Comparison of ENCODE assay signal across 23 cellular contexts in the genomic region with DNA sequence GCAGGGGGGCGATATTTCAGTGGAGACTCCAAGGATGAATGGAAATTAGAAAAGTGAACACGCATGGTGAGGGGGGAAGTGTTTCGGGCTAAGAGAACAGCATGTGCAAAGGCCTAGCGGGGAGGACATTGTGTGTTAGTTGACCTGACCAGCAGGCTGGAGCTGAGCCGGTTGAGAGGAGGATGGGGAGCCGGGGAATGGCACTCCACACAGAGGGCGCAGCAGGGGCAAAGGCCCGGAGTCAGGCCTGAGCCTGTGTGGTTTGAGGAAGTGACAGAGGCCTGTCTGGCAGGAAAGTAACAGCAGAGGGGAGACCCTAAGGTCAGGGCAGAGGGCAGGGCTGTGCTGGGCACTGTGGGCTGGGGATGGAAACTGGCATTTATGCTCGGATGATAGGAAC.
DNase-seq lines count a peak whose midpoint lies in the region; ATAC-seq, FAIRE-seq and TF ChIP-seq lines count a peak whose summit lies in the region.
"Had no signal": no experiment of that assay in that cellular context is flagged by ENCODE, and none has a peak within 500 bp of the region (broad histone marks: within the 10 kb centered on the region; RNA-seq: fewer than 3 reads in every experiment).

No MANE protein-coding gene starts in this region.

- H4K20me1 ChIP-seq in HepG2 (ENCODE audit: insufficient read depth, low read length): no peaks in the 10 kb centered on the region
- H4K20me1 ChIP-seq: BLaER1 treated with 17β-estradiol and CSF1 and Interleukin-3, amounts not matched to agents 10 nM and 100 nM had no signal

- intact Hi-C loops in right lobe of liver (cut with DNase I): no loop called here
- intact Hi-C loops in HepG2 (cut with micrococcal nuclease; ENCODE audit: unreplicated experiment): no loop called here
- intact Hi-C loops in lower lobe of right lung (cut with DNase I): no loop called here
- intact Hi-C loops in sciatic nerve (cut with DNase I): no loop called here
- intact Hi-C loops in upper lobe of right lung (cut with DNase I): no loop called here
- intact Hi-C loops in ascending aorta (cut with DNase I): no loop called here

- H3K27me3 ChIP-seq in right lobe of liver (no peaks in the 10 kb centered on the region), HepG2 (ENCODE audit: control insufficient read depth in 1 of 2, insufficient read depth in 2 of 2, low read length in 2 of 2) (no peaks in the 10 kb centered on the region), lower lobe of right lung (ENCODE audit: low read depth) (no peaks in the 10 kb centered on the region), upper lobe of right lung (no peaks in the 10 kb centered on the region), ascending aorta (no peaks in the 10 kb centered on the region)
- H3K27me3 ChIP-seq: BLaER1 treated with 17β-estradiol and CSF1 and Interleukin-3, amounts not matched to agents 10 nM and 100 nM had no signal

- TF ChIP-seq CTCF in right lobe of liver (IDR thresholded peaks at IDR 0.05) (no peak), HepG2 (CRISPR knock-in tag; IDR thresholded peaks at IDR 0.05) (no peak), lower lobe of right lung (IDR thresholded peaks at IDR 0.05) (no peak), upper lobe of right lung (IDR thresholded peaks at IDR 0.05) (no peak), ascending aorta (IDR thresholded peaks at IDR 0.05) (no peak)

- TF ChIP-seq POLR2A in right lobe of liver (IDR thresholded peaks at IDR 0.05) (no peak), HepG2 (IDR thresholded peaks at IDR 0.05; ENCODE audit: insufficient read depth in 1 of 2, low read depth in 2 of 2, low read length in 2 of 2) (no peak)

- H3K4me3 ChIP-seq in right lobe of liver (no peak overlapping the region), HepG2 (replicated peaks in 1 of 3; ENCODE audit: insufficient read depth in 1 of 3, low read depth in 2 of 3, low read length in 3 of 3) (no peak overlapping the region), lower lobe of right lung (no peak overlapping the region), upper lobe of right lung (no peak overlapping the region), ascending aorta (no peak overlapping the region)
- H3K4me3 ChIP-seq: A549; BLaER1 treated with 17β-estradiol and CSF1 and Interleukin-3, amounts not matched to agents 10 nM and 100 nM had no signal

- H3K79me2 ChIP-seq in HepG2 (ENCODE audit: insufficient read depth, low read length): no peaks in the 10 kb centered on the region

- CTCF ChIA-PET in HepG2 (lab: Yijun Ruan, JAX; ENCODE audit: low intra/inter-chr PET ratio, low total read pairs): no interaction called here

- H3K9me3 ChIP-seq in right lobe of liver (no peaks in the 10 kb centered on the region), HepG2 (ENCODE audit: low read length) (peaks cover 92% of the 10 kb centered on the region), lower lobe of right lung (no peaks in the 10 kb centered on the region), upper lobe of right lung (no peaks in the 10 kb centered on the region), ascending aorta (peaks cover 0 to 4% of the 10 kb centered on the region in 2 donors)
- H3K9me3 ChIP-seq: Caco-2 had no signal

- H3K36me3 ChIP-seq in right lobe of liver: no peaks in the 10 kb centered on the region
- no peaks in the 10 kb centered on the region for H3K36me3 ChIP-seq in HepG2 (replicated peaks in 1 of 2; ENCODE audit: control insufficient read depth in 1 of 2, insufficient read depth in 2 of 2, low read length in 2 of 2)
- H3K36me3 ChIP-seq in lower lobe of right lung: no peaks in the 10 kb centered on the region
- H3K36me3 ChIP-seq in upper lobe of right lung: no peaks in the 10 kb centered on the region
- no peaks in the 10 kb centered on the region for H3K36me3 ChIP-seq in ascending aorta
- H3K36me3 ChIP-seq: BLaER1 treated with 17β-estradiol and CSF1 and Interleukin-3, amounts not matched to agents 10 nM and 100 nM had no signal

- TF ChIP-seq EP300 in HepG2 (IDR thresholded peaks at IDR 0.05; ENCODE audit: low read depth in 2 of 2, low read length in 2 of 2): no peak
- TF ChIP-seq EP300 in HepG2 (CRISPR knock-in tag; IDR thresholded peaks at IDR 0.05; ENCODE audit: borderline replicate concordance): no peak

- no peak overlapping the region for H3K9ac ChIP-seq in HepG2 (ENCODE audit: insufficient read depth, low read depth, low read length)
- H3K9ac ChIP-seq: BLaER1 treated with 17β-estradiol and CSF1 and Interleukin-3, amounts not matched to agents 10 nM and 100 nM had no signal

- WGBS in right lobe of liver (ENCODE audit: insufficient coverage, low coverage, low lambda C conversion rate, missing lambda C conversion rate): 47% methylated on average over 9 of the region's 9 CpGs
- 17% methylated on average over 9 of the region's 9 CpGs for WGBS in HepG2 (ENCODE audit: low lambda C conversion rate)

- in situ Hi-C loops in HepG2 (cut with HindIII; ENCODE audit: extremely low pct_ligation_motif_present, low pct_unique_long_range_greater_than_20kb): no loop called here

- DNase-seq in right lobe of liver (peak in 2 of 3 donors; percentile 7 to 15), HepG2 (ENCODE audit: low spot score) (no peak), lower lobe of right lung (peak; percentile 10), sciatic nerve (ENCODE audit: low spot score) (peak; percentile 23), upper lobe of right lung (peak; percentile 39), ascending aorta (ENCODE audit: low spot score in 2 of 2) (no peak)
- DNase-seq: AML-193; Calu3; CD4-positive, alpha-beta T cell; CD8-positive, alpha-beta T cell; DMS79 treated with DMSO at 0.1 percent for 48 hours; GF-D8 had no signal

- no peak overlapping the region for H3K27ac ChIP-seq in right lobe of liver
- no peak overlapping the region for H3K27ac ChIP-seq in HepG2 (ENCODE audit: extremely low read length, insufficient read depth, low read length)
- no peak overlapping the region for H3K27ac ChIP-seq in lower lobe of right lung
- no peak overlapping the region for H3K27ac ChIP-seq in upper lobe of right lung
- no peak overlapping the region for H3K27ac ChIP-seq in ascending aorta
- H3K27ac ChIP-seq: 22Rv1; A549; BLaER1 treated with 17β-estradiol and CSF1 and Interleukin-3, amounts not matched to agents 10 nM and 100 nM; C4-2B had no signal

- no peak for ATAC-seq in right lobe of liver
- ATAC-seq in HepG2: no peak
- ATAC-seq in lower lobe of right lung: no peak
- ATAC-seq in sciatic nerve: no peak
- ATAC-seq in upper lobe of right lung: no peak
- no peak for ATAC-seq in GM18909 (IDR thresholded peaks at IDR 0.05; ENCODE audit: poor library complexity, unreplicated experiment)
- ATAC-seq in HG02642 (IDR thresholded peaks at IDR 0.05; ENCODE audit: poor library complexity, unreplicated experiment): no peak
- ATAC-seq: A549; CD8-positive, alpha-beta T cell had no signal

- H3K4me2 ChIP-seq in HepG2 (ENCODE audit: low read depth, low read length): no peak overlapping the region
- H3K4me2 ChIP-seq: A549; BLaER1 treated with 17β-estradiol and CSF1 and Interleukin-3, amounts not matched to agents 10 nM and 100 nM had no signal

- no peak overlapping the region for H2AFZ ChIP-seq in HepG2 (ENCODE audit: low read length)

- FAIRE-seq in HepG2 (lab: Jason Lieb, UNC): no peak
- FAIRE-seq: A549, D721Med, G401.6, GM12891, GM19239 had no signal

- TF ChIP-seq RAD21 in HepG2 (CRISPR knock-in tag; IDR thresholded peaks at IDR 0.05): no peak

- H3K4me1 ChIP-seq in right lobe of liver (no peaks in the 10 kb centered on the region), HepG2 (ENCODE audit: insufficient read depth, low read length) (no peaks in the 10 kb centered on the region), lower lobe of right lung (no peaks in the 10 kb centered on the region), upper lobe of right lung (no peaks in the 10 kb centered on the region), ascending aorta (no peaks in the 10 kb centered on the region)
- H3K4me1 ChIP-seq: A549; BLaER1 treated with 17β-estradiol and CSF1 and Interleukin-3, amounts not matched to agents 10 nM and 100 nM; Caco-2 had no signal

- POLR2A ChIA-PET in HepG2 (lab: Yijun Ruan, JAX): no interaction called here

- no TSS peak for BruUV-seq in HepG2 (replicated peaks; lab: Mats Ljungman, UMichigan)

TF ChIP-seq in HepG2, 621 proteins besides CTCF, POLR2A, EP300 and RAD21 (continues in another document):
- TF ChIP-seq, protein P1, sequence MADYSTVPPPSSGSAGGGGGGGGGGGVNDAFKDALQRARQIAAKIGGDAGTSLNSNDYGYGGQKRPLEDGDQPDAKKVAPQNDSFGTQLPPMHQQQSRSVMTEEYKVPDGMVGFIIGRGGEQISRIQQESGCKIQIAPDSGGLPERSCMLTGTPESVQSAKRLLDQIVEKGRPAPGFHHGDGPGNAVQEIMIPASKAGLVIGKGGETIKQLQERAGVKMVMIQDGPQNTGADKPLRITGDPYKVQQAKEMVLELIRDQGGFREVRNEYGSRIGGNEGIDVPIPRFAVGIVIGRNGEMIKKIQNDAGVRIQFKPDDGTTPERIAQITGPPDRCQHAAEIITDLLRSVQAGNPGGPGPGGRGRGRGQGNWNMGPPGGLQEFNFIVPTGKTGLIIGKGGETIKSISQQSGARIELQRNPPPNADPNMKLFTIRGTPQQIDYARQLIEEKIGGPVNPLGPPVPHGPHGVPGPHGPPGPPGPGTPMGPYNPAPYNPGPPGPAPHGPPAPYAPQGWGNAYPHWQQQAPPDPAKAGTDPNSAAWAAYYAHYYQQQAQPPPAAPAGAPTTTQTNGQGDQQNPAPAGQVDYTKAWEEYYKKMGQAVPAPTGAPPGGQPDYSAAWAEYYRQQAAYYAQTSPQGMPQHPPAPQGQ (CRISPR knock-in tag; IDR thresholded peaks at IDR 0.05; ENCODE audit: borderline replicate concordance): no peak
- TF ChIP-seq, protein P2, sequence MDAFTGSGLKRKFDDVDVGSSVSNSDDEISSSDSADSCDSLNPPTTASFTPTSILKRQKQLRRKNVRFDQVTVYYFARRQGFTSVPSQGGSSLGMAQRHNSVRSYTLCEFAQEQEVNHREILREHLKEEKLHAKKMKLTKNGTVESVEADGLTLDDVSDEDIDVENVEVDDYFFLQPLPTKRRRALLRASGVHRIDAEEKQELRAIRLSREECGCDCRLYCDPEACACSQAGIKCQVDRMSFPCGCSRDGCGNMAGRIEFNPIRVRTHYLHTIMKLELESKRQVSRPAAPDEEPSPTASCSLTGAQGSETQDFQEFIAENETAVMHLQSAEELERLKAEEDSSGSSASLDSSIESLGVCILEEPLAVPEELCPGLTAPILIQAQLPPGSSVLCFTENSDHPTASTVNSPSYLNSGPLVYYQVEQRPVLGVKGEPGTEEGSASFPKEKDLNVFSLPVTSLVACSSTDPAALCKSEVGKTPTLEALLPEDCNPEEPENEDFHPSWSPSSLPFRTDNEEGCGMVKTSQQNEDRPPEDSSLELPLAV (CRISPR knock-in tag; conservative IDR thresholded peaks at IDR 0.05; ENCODE audit: low read depth): no peak
- TF ChIP-seq ZNF230 (CRISPR knock-in tag; IDR thresholded peaks at IDR 0.05): no peak

Comparison
In these comparisons a context has a peak if more than half of its experiments do, and no peak if none do; other contexts are left out.
1. DNase-seq: peak in right lobe of liver (2 of 3), lower lobe of right lung (single experiment), sciatic nerve (single experiment) and upper lobe of right lung (single experiment); none in HepG2 (single experiment) and ascending aorta (0 of 2).